Comparison of ENCODE assay signal across 1 cellular context in genomic region chr16:74469946-74470478, GRCh38.
TF ChIP-seq lines count a peak whose summit lies in the region.

No MANE protein-coding gene starts in this region.

TF ChIP-seq in GM23338, 12 proteins besides CTCF, POLR2A, EP300 and RAD21 (continued from another document):
- TF ChIP-seq, protein P1, sequence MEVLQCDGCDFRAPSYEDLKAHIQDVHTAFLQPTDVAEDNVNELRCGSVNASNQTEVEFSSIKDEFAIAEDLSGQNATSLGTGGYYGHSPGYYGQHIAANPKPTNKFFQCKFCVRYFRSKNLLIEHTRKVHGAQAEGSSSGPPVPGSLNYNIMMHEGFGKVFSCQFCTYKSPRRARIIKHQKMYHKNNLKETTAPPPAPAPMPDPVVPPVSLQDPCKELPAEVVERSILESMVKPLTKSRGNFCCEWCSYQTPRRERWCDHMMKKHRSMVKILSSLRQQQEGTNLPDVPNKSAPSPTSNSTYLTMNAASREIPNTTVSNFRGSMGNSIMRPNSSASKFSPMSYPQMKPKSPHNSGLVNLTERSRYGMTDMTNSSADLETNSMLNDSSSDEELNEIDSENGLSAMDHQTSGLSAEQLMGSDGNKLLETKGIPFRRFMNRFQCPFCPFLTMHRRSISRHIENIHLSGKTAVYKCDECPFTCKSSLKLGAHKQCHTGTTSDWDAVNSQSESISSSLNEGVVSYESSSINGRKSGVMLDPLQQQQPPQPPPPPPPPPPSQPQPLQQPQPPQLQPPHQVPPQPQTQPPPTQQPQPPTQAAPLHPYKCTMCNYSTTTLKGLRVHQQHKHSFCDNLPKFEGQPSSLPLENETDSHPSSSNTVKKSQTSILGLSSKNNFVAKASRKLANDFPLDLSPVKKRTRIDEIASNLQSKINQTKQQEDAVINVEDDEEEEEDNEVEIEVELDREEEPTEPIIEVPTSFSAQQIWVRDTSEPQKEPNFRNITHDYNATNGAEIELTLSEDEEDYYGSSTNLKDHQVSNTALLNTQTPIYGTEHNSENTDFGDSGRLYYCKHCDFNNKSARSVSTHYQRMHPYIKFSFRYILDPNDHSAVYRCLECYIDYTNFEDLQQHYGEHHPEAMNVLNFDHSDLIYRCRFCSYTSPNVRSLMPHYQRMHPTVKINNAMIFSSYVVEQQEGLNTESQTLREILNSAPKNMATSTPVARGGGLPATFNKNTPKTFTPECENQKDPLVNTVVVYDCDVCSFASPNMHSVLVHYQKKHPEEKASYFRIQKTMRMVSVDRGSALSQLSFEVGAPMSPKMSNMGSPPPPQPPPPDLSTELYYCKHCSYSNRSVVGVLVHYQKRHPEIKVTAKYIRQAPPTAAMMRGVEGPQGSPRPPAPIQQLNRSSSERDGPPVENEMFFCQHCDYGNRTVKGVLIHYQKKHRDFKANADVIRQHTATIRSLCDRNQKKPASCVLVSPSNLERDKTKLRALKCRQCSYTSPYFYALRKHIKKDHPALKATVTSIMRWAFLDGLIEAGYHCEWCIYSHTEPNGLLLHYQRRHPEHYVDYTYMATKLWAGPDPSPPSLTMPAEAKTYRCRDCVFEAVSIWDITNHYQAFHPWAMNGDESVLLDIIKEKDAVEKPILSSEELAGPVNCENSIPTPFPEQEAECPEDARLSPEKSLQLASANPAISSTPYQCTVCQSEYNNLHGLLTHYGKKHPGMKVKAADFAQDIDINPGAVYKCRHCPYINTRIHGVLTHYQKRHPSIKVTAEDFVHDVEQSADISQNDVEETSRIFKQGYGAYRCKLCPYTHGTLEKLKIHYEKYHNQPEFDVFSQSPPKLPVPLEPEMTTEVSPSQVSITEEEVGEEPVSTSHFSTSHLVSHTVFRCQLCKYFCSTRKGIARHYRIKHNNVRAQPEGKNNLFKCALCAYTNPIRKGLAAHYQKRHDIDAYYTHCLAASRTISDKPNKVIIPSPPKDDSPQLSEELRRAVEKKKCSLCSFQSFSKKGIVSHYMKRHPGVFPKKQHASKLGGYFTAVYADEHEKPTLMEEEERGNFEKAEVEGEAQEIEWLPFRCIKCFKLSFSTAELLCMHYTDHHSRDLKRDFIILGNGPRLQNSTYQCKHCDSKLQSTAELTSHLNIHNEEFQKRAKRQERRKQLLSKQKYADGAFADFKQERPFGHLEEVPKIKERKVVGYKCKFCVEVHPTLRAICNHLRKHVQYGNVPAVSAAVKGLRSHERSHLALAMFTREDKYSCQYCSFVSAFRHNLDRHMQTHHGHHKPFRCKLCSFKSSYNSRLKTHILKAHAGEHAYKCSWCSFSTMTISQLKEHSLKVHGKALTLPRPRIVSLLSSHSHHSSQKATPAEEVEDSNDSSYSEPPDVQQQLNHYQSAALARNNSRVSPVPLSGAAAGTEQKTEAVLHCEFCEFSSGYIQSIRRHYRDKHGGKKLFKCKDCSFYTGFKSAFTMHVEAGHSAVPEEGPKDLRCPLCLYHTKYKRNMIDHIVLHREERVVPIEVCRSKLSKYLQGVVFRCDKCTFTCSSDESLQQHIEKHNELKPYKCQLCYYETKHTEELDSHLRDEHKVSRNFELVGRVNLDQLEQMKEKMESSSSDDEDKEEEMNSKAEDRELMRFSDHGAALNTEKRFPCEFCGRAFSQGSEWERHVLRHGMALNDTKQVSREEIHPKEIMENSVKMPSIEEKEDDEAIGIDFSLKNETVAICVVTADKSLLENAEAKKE (CRISPR knock-in tag; IDR thresholded peaks at IDR 0.05) = no peak
- TF ChIP-seq STAT1 (IDR thresholded peaks at IDR 0.05; ENCODE audit: unreplicated experiment) = no peak
- no peak for TF ChIP-seq POLR2AphosphoS5 (IDR thresholded peaks at IDR 0.05; ENCODE audit: low read depth)
- TF ChIP-seq, protein P2, sequence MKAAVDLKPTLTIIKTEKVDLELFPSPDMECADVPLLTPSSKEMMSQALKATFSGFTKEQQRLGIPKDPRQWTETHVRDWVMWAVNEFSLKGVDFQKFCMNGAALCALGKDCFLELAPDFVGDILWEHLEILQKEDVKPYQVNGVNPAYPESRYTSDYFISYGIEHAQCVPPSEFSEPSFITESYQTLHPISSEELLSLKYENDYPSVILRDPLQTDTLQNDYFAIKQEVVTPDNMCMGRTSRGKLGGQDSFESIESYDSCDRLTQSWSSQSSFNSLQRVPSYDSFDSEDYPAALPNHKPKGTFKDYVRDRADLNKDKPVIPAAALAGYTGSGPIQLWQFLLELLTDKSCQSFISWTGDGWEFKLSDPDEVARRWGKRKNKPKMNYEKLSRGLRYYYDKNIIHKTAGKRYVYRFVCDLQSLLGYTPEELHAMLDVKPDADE (IDR thresholded peaks at IDR 0.05) = no peak
- TF ChIP-seq CREB1 (CRISPR knock-in tag; IDR thresholded peaks at IDR 0.05; ENCODE audit: low read depth) = no peak
- no peak for TF ChIP-seq ZNF114 (CRISPR knock-in tag; IDR thresholded peaks at IDR 0.05)
- no peak for TF ChIP-seq JUNB (IDR thresholded peaks at IDR 0.05; ENCODE audit: unreplicated experiment)
- TF ChIP-seq, protein P3, sequence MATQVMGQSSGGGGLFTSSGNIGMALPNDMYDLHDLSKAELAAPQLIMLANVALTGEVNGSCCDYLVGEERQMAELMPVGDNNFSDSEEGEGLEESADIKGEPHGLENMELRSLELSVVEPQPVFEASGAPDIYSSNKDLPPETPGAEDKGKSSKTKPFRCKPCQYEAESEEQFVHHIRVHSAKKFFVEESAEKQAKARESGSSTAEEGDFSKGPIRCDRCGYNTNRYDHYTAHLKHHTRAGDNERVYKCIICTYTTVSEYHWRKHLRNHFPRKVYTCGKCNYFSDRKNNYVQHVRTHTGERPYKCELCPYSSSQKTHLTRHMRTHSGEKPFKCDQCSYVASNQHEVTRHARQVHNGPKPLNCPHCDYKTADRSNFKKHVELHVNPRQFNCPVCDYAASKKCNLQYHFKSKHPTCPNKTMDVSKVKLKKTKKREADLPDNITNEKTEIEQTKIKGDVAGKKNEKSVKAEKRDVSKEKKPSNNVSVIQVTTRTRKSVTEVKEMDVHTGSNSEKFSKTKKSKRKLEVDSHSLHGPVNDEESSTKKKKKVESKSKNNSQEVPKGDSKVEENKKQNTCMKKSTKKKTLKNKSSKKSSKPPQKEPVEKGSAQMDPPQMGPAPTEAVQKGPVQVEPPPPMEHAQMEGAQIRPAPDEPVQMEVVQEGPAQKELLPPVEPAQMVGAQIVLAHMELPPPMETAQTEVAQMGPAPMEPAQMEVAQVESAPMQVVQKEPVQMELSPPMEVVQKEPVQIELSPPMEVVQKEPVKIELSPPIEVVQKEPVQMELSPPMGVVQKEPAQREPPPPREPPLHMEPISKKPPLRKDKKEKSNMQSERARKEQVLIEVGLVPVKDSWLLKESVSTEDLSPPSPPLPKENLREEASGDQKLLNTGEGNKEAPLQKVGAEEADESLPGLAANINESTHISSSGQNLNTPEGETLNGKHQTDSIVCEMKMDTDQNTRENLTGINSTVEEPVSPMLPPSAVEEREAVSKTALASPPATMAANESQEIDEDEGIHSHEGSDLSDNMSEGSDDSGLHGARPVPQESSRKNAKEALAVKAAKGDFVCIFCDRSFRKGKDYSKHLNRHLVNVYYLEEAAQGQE (IDR thresholded peaks at IDR 0.05; ENCODE audit: unreplicated experiment) = no peak
- no peak for TF ChIP-seq ZNF331 (CRISPR knock-in tag; IDR thresholded peaks at IDR 0.05; ENCODE audit: low read depth)
